In genomic region chr19:37079238-37079637, GRCh38 we compare ENCODE assay signal across 9 cellular contexts. TPM values are rescaled to one million over a fixed set of nuclear protein-coding genes. Genes with fewer than 3 reads are reported as not detected.
DNase-seq lines count a peak whose midpoint lies in the region; ATAC-seq and TF ChIP-seq lines count a peak whose summit lies in the region.
"Had no signal": no experiment of that assay in that cellular context is flagged by ENCODE, and none has a peak within 500 bp of the region (broad histone marks: within the 10 kb centered on the region; RNA-seq: fewer than 3 reads in every experiment).

No MANE protein-coding gene starts in this region.

- no peak for DNase-seq in CD4-positive, alpha-beta T cell
- DNase-seq in LNCaP clone FGC (ENCODE audit: low read depth) = no peak
- no peak for DNase-seq in choroid plexus epithelial cell (ENCODE audit: low read depth)
- DNase-seq in nephron progenitor cell = no peak
- no peak for DNase-seq in aorta
- no peak for DNase-seq in activated CD8-positive, alpha-beta memory T cell treated with anti-CD3 and anti-CD28 coated beads, Interleukin-2, amount 50 U/mL, for 48 hours
- DNase-seq in AML-193 (lab: John Stamatoyannopoulos, UW) = no peak
- DNase-seq: kidney glomerular epithelial cell had no signal

- H3K9me3 Mint-ChIP-seq in CD4-positive, alpha-beta T cell = peaks cover 8% of the 10 kb centered on the region
- peaks cover 92% of the 10 kb centered on the region for H3K9me3 Mint-ChIP-seq in nephron progenitor cell

- peak overlapping the region; percentile 98 for H3K4me3 Mint-ChIP-seq in CD4-positive, alpha-beta T cell
- H3K4me3 Mint-ChIP-seq in nephron progenitor cell = peak overlapping the region; percentile 97

- H3K27me3 ChIP-seq in CD4-positive, alpha-beta T cell (ENCODE audit: control insufficient read depth, insufficient read depth, low read length) = no peaks in the 10 kb centered on the region
- H3K27me3 ChIP-seq in aorta (ENCODE audit: control insufficient read depth in 1 of 2, insufficient read depth in 2 of 2, low read length in 1 of 2) = no peaks in the 10 kb centered on the region

- WGBS in aorta, 2 donors = 67 to 77% methylated on average over 4 of the region's 4 CpGs

- peaks cover 30% of the 10 kb centered on the region for H3K4me1 Mint-ChIP-seq in CD4-positive, alpha-beta T cell (ENCODE audit: low read depth)
- peaks cover 21% of the 10 kb centered on the region for H3K4me1 Mint-ChIP-seq in nephron progenitor cell

- ATAC-seq in CD4-positive, alpha-beta T cell (ENCODE audit: poor library complexity) = no peak
- ATAC-seq in aorta (ENCODE audit: low FRiP score) (no peak), HG02852 (IDR thresholded peaks at IDR 0.05; ENCODE audit: unreplicated experiment) (no peak)

- H3K36me3 Mint-ChIP-seq in CD4-positive, alpha-beta T cell (ENCODE audit: low read depth) = peaks cover 57% of the 10 kb centered on the region
- H3K36me3 Mint-ChIP-seq in nephron progenitor cell (ENCODE audit: low read depth) = peaks cover 70% of the 10 kb centered on the region

- no peak overlapping the region for H3K27ac ChIP-seq in CD4-positive, alpha-beta T cell (ENCODE audit: low read depth, low read length)
- no peak overlapping the region for H3K27ac ChIP-seq in aorta (ENCODE audit: low read depth in 1 of 2, low read length in 2 of 2)

- CTCF ChIA-PET in CD4-positive, alpha-beta T cell (lab: Charles Lee) = no interaction called here

- no peak for TF ChIP-seq CTCF in CD4-positive, alpha-beta T cell (IDR thresholded peaks at IDR 0.05)
- TF ChIP-seq CTCF in LNCaP clone FGC (IDR thresholded peaks at IDR 0.05; ENCODE audit: control insufficient read depth, extremely low read depth, insufficient read depth) = no peak
- no peak for TF ChIP-seq CTCF in choroid plexus epithelial cell (conservative IDR thresholded peaks at IDR 0.05; ENCODE audit: low read depth, low read length)
- no peak for TF ChIP-seq CTCF in nephron progenitor cell (IDR thresholded peaks at IDR 0.05)

- intact Hi-C loops in CD4-positive, alpha-beta T cell (cut with DNase I, micrococcal nuclease) = loop anchor here (2.0 to 10.0 kb wide), 13 partner anchors 94 to 700 kb away; partner anchors contain the start of genes ZNF383 (in 2 of the 2), ZNF850 (in 2 of the 2), ZFP14 (in 1 of the 2) and ZNF260 (in 1 of the 2)
- intact Hi-C loops in aorta (cut with DNase I) = loop anchor here (5.0 to 10.0 kb wide), 3 partner anchors 96 to 236 kb away; partner anchors contain the start of gene ZNF585A (in 1 of the 2)

- POLR2A ChIA-PET in CD4-positive, alpha-beta T cell (lab: Charles Lee) = interaction anchor here (2.1 kb wide), 1 partner anchor 241 kb away, joined by 9 read pairs; the partner anchor contains the start of gene ZNF790

- no peaks in the 10 kb centered on the region for H3K36me3 ChIP-seq in aorta (ENCODE audit: control insufficient read depth in 1 of 2, insufficient read depth in 2 of 2, low read length in 1 of 2)

- peaks cover 23% of the 10 kb centered on the region for H3K9me3 ChIP-seq in CD4-positive, alpha-beta T cell (ENCODE audit: control insufficient read depth, low read length)
- no peaks in the 10 kb centered on the region for H3K9me3 ChIP-seq in aorta (ENCODE audit: control insufficient read depth, low read length)

- H3K4me3 ChIP-seq in LNCaP clone FGC (ENCODE audit: low read depth, low read length) = peak overlapping the region; percentile 74
- peak overlapping the region; percentile 97 for H3K4me3 ChIP-seq in choroid plexus epithelial cell (ENCODE audit: low read depth, low read length)
- peak overlapping the region in 1 of 2 donors; percentile 91 for H3K4me3 ChIP-seq in aorta (ENCODE audit: low read length in 2 of 2)

- H3K4me1 ChIP-seq in aorta (ENCODE audit: control insufficient read depth in 1 of 2, insufficient read depth in 2 of 2, low read length in 2 of 2) = peaks cover 4 to 7% of the 10 kb centered on the region in 2 donors

- H3K27ac Mint-ChIP-seq in CD4-positive, alpha-beta T cell = peak overlapping the region; percentile 91
- no peak overlapping the region for H3K27ac Mint-ChIP-seq in nephron progenitor cell

- H3K27me3 Mint-ChIP-seq in CD4-positive, alpha-beta T cell = no peaks in the 10 kb centered on the region
- H3K27me3 Mint-ChIP-seq in nephron progenitor cell (ENCODE audit: low read depth, poor library complexity) = peaks cover 3% of the 10 kb centered on the region

RNA-seq across cellular contexts. Expression of gene ZNF420, which starts 1.0 kb away (rescaled TPM):
- 1 to 10 TPM; 3.7 to 4.5 TPM for total RNA-seq in CD4-positive, alpha-beta T cell
- 10 to 100 TPM in 1 of 2 donors, 1 to 10 TPM in 1; 9.2 to 11.8 TPM for total RNA-seq in aorta
- 1 to 10 TPM; 1.1 to 5.6 TPM for polyA plus RNA-seq in aorta
